8 cellular contexts compared by ENCODE assay signal in genomic region chr5:21469523-21470101, GRCh38.
DNase-seq lines count a peak whose midpoint lies in the region; TF ChIP-seq lines count a peak whose summit lies in the region.
"Not testable (repeated sequence)": the region's sequence is repeated elsewhere in the genome, so short reads cannot be mapped to it uniquely, and the experiment has no call there.

No MANE protein-coding gene starts in this region.

- not testable (repeated sequence) for H4K20me1 ChIP-seq in MM.1S (ENCODE audit: insufficient read depth, low read length); fibroblast of lung (ENCODE audit: control insufficient read depth, extremely low read depth, insufficient read depth, low read length)

- not testable (repeated sequence) for H3F3A ChIP-seq in MM.1S (ENCODE audit: insufficient read depth, low read length)

- H3K4me3 ChIP-seq in MM.1S (ENCODE audit: low read length); fibroblast of lung (replicated peaks in 1 of 4; ENCODE audit: control extremely low read depth in 1 of 4, insufficient read depth in 1 of 4, low read depth in 3 of 4, low read length in 4 of 4): not testable (repeated sequence)

- intact Hi-C loops in posterior cingulate gyrus (cut with DNase I): not testable (repeated sequence)

- not testable (repeated sequence) for H3K36me3 ChIP-seq in MM.1S (replicated peaks; ENCODE audit: insufficient read depth, low read length); fibroblast of lung (ENCODE audit: control insufficient read depth, insufficient read depth, low read length)

- not testable (repeated sequence) for H3K27ac ChIP-seq in MM.1S (ENCODE audit: low read length); fibroblast of lung (ENCODE audit: insufficient read depth, low read length)

- not testable (repeated sequence) for H3K9ac ChIP-seq in MM.1S (ENCODE audit: low read length); fibroblast of lung (ENCODE audit: insufficient read depth, low read length)

- DNase-seq in AG08395 (ENCODE audit: low spot score) (peak; percentile 10), MM.1S (peak; percentile 9), RKO (ENCODE audit: low spot score) (peak; percentile 36), amygdala (lab: John Stamatoyannopoulos, UW) (peak in 45 of 56 donors; percentile 0 to 81 (median 41)), fibroblast of lung (ENCODE audit: low read depth in 2 of 2) (peak in 1 of 2 donors; percentile 31), islet precursor cell (peak; percentile 83), posterior cingulate gyrus (peak in 9 of 10 donors; percentile 38 to 95 (median 75))
- DNase-seq in GM10266 (ENCODE audit: extremely low spot score): not testable (repeated sequence)

- H3K79me2 ChIP-seq in MM.1S (ENCODE audit: low read length); fibroblast of lung (ENCODE audit: control insufficient read depth, insufficient read depth, low read length): not testable (repeated sequence)

- not testable (repeated sequence) for H2AFZ ChIP-seq in MM.1S (ENCODE audit: low read length); fibroblast of lung (ENCODE audit: low read length)

- not testable (repeated sequence) for H3K4me2 ChIP-seq in MM.1S (ENCODE audit: low read depth, low read length); fibroblast of lung (ENCODE audit: extremely low read depth, insufficient read depth, low read length)

- not testable (repeated sequence) for H3K9me2 ChIP-seq in MM.1S (replicated peaks; ENCODE audit: insufficient read depth, low read length)

- H3K4me1 ChIP-seq in MM.1S (ENCODE audit: low read length); fibroblast of lung (ENCODE audit: control insufficient read depth, extremely low read depth, insufficient read depth, low read length): not testable (repeated sequence)

- not testable (repeated sequence) for H3K9me3 ChIP-seq in MM.1S (replicated peaks; ENCODE audit: insufficient read depth, low read length); fibroblast of lung (ENCODE audit: control insufficient read depth, insufficient read depth, low read depth, low read length)

- peak; percentile 33 for TF ChIP-seq CTCF in GM10266 (IDR thresholded peaks at IDR 0.05; ENCODE audit: control insufficient read depth, insufficient read depth, low read depth, missing control alignments)
- TF ChIP-seq CTCF in MM.1S (IDR thresholded peaks at IDR 0.05; ENCODE audit: low read length): peak; percentile 20
- TF ChIP-seq CTCF in fibroblast of lung (conservative IDR thresholded peaks at IDR 0.05 in 1 of 2, IDR thresholded peaks at IDR 0.05 in 1 of 2; ENCODE audit: low read depth in 1 of 2, low read length in 2 of 2): peak; percentile 27 to 58

- H3K27me3 ChIP-seq in MM.1S (replicated peaks; ENCODE audit: insufficient read depth, low read length); fibroblast of lung (ENCODE audit: control insufficient read depth, insufficient read depth, low read length): not testable (repeated sequence)
